ENCODE assay signal across 1 cellular context in the genomic region with DNA sequence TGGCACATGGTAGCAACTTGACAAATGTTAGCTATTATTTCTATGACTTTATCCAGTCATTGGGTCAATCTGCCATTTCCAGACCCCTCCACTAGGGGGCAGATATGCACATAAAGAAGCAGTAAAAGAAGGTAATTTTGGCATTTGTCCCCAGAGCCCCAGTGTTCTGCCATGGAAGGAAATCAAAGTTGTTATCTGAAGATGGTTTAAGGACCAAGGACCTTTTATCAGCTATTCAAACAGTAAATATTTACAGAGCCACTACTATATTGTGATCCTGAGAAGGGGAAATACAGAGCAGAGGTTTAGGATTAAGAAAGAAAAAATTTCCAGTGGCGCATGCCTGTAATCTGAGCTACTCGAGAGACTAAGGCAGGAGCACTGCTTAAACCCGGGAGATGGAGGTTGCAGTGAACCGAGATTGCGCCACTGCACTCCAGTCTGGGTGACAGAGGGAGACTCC.
A peak's percentile ranks its signal among the peaks of the same experiment; 100 is the strongest.
TF ChIP-seq lines count a peak whose summit lies in the region.

No MANE protein-coding gene starts in this region.

TF ChIP-seq in K562, 482 proteins besides CTCF, POLR2A, EP300 and RAD21 (continues in another document):
- 0 out of 2 replicates have a peak, but pooled peaks have one; percentile 23 for TF ChIP-seq ZNF766 (CRISPR knock-in tag; conservative IDR thresholded peaks at IDR 0.05)
- peak; percentile 79 for TF ChIP-seq NFIC (IDR thresholded peaks at IDR 0.05)
- TF ChIP-seq FOXP4 (CRISPR knock-in tag; IDR thresholded peaks at IDR 0.05; ENCODE audit: borderline replicate concordance): no peak
- TF ChIP-seq CTBP1 (IDR thresholded peaks at IDR 0.05; ENCODE audit: borderline replicate concordance): peak; percentile 36; the same call in 1 of the 2 replicates
- no peak for TF ChIP-seq ARID1B (IDR thresholded peaks at IDR 0.05)
- TF ChIP-seq MAZ (CRISPR knock-in tag; conservative IDR thresholded peaks at IDR 0.05 in 1 of 2, IDR thresholded peaks at IDR 0.05 in 1 of 2): peak; percentile 31 to 44; a peak in 1 of 4 replicates
- TF ChIP-seq MCM5 (IDR thresholded peaks at IDR 0.05; ENCODE audit: low read depth): no peak
- no peak for TF ChIP-seq USF2 (CRISPR knock-in tag; IDR thresholded peaks at IDR 0.05)
- no peak for TF ChIP-seq ZNF586 (CRISPR knock-in tag; conservative IDR thresholded peaks at IDR 0.05)
- TF ChIP-seq SRSF1 (IDR thresholded peaks at IDR 0.05; ENCODE audit: low read depth, low read length): no peak
- no peak for TF ChIP-seq KLF1 (tag; IDR thresholded peaks at IDR 0.05)
- TF ChIP-seq ZNF384 (IDR thresholded peaks at IDR 0.05; ENCODE audit: low read depth, low read length): peak; percentile 39; the same call in 1 of the 2 replicates
- TF ChIP-seq ZKSCAN3 (CRISPR knock-in tag; IDR thresholded peaks at IDR 0.05): no peak
- no peak for TF ChIP-seq SNRNP70 (optimal IDR thresholded peaks at IDR 0.05; ENCODE audit: low read depth, low read length)
- no peak for TF ChIP-seq ZNF76 (CRISPR knock-in tag; IDR thresholded peaks at IDR 0.05; ENCODE audit: borderline replicate concordance)
- TF ChIP-seq PHF21A (IDR thresholded peaks at IDR 0.05; ENCODE audit: borderline replicate concordance, low read depth): no peak
- TF ChIP-seq, protein P1, sequence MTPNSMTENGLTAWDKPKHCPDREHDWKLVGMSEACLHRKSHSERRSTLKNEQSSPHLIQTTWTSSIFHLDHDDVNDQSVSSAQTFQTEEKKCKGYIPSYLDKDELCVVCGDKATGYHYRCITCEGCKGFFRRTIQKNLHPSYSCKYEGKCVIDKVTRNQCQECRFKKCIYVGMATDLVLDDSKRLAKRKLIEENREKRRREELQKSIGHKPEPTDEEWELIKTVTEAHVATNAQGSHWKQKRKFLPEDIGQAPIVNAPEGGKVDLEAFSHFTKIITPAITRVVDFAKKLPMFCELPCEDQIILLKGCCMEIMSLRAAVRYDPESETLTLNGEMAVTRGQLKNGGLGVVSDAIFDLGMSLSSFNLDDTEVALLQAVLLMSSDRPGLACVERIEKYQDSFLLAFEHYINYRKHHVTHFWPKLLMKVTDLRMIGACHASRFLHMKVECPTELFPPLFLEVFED (CRISPR knock-in tag; conservative IDR thresholded peaks at IDR 0.05): no peak
- peak; percentile 90 for TF ChIP-seq SMC3 (conservative IDR thresholded peaks at IDR 0.05; ENCODE audit: insufficient read depth, low read depth, low read length)
- peak; percentile 24; the same call in 1 of the 2 replicates for TF ChIP-seq MTA3 (IDR thresholded peaks at IDR 0.05; ENCODE audit: borderline replicate concordance)
- TF ChIP-seq JUND (IDR thresholded peaks at IDR 0.05; ENCODE audit: borderline replicate concordance, low read depth, low read length): no peak
- TF ChIP-seq JUND (tag; IDR thresholded peaks at IDR 0.05; ENCODE audit: borderline replicate concordance, low read depth, low read length): peak; percentile 16; the same call in 1 of the 3 replicates
- TF ChIP-seq, protein P2, sequence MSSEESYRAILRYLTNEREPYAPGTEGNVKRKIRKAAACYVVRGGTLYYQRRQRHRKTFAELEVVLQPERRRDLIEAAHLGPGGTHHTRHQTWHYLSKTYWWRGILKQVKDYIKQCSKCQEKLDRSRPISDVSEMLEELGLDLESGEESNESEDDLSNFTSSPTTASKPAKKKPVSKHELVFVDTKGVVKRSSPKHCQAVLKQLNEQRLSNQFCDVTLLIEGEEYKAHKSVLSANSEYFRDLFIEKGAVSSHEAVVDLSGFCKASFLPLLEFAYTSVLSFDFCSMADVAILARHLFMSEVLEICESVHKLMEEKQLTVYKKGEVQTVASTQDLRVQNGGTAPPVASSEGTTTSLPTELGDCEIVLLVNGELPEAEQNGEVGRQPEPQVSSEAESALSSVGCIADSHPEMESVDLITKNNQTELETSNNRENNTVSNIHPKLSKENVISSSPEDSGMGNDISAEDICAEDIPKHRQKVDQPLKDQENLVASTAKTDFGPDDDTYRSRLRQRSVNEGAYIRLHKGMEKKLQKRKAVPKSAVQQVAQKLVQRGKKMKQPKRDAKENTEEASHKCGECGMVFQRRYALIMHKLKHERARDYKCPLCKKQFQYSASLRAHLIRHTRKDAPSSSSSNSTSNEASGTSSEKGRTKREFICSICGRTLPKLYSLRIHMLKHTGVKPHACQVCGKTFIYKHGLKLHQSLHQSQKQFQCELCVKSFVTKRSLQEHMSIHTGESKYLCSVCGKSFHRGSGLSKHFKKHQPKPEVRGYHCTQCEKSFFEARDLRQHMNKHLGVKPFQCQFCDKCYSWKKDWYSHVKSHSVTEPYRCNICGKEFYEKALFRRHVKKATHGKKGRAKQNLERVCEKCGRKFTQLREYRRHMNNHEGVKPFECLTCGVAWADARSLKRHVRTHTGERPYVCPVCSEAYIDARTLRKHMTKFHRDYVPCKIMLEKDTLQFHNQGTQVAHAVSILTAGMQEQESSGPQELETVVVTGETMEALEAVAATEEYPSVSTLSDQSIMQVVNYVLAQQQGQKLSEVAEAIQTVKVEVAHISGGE (CRISPR knock-in tag; IDR thresholded peaks at IDR 0.05): no peak
- TF ChIP-seq LCOR (CRISPR knock-in tag; IDR thresholded peaks at IDR 0.05): peak; percentile 58; the same call in 1 of the 2 replicates
- TF ChIP-seq ARNT (IDR thresholded peaks at IDR 0.05): no peak
- TF ChIP-seq CTCFL (IDR thresholded peaks at IDR 0.05; ENCODE audit: borderline replicate concordance, insufficient read depth, low read depth, low read length, poor library complexity, severe bottlenecking): peak; percentile 45
- TF ChIP-seq FOXA3 (CRISPR knock-in tag; conservative IDR thresholded peaks at IDR 0.05 in 1 of 2, IDR thresholded peaks at IDR 0.05 in 1 of 2): peak in 1 of 2 experiments; percentile 66; a peak in 1 of 4 replicates
- no peak for TF ChIP-seq ZKSCAN1 (IDR thresholded peaks at IDR 0.05; ENCODE audit: low read depth, low read length)
- TF ChIP-seq ZNF561 (CRISPR knock-in tag; conservative IDR thresholded peaks at IDR 0.05): no peak
- no peak for TF ChIP-seq RBM17 (IDR thresholded peaks at IDR 0.05; ENCODE audit: borderline replicate concordance, low read depth, low read length)
- TF ChIP-seq DEAF1 (CRISPR knock-in tag; IDR thresholded peaks at IDR 0.05): peak; percentile 75
- no peak for TF ChIP-seq SRSF3 (IDR thresholded peaks at IDR 0.05; ENCODE audit: insufficient read depth, low read length)
- TF ChIP-seq FOXK2 (conservative IDR thresholded peaks at IDR 0.05 in 1 of 2, IDR thresholded peaks at IDR 0.05 in 1 of 2; ENCODE audit: low read depth in 2 of 2): no peak
- peak; percentile 35 for TF ChIP-seq SOX6 (IDR thresholded peaks at IDR 0.05)
- no peak for TF ChIP-seq HMG20B (CRISPR knock-in tag; IDR thresholded peaks at IDR 0.05)
- no peak for TF ChIP-seq GTF2B (IDR thresholded peaks at IDR 0.05; ENCODE audit: extremely low read depth, insufficient read length)
- TF ChIP-seq MED1 (CRISPR knock-in tag; IDR thresholded peaks at IDR 0.05; ENCODE audit: borderline replicate concordance): no peak
- TF ChIP-seq RCOR1 (IDR thresholded peaks at IDR 0.05; ENCODE audit: borderline replicate concordance in 1 of 2, low read depth in 2 of 2, low read length in 2 of 2): peak in 1 of 2 experiments; percentile 81; a peak in 2 of 4 replicates
- no peak for TF ChIP-seq ADNP (tag; IDR thresholded peaks at IDR 0.05)
- TF ChIP-seq ZNF79 (CRISPR knock-in tag; IDR thresholded peaks at IDR 0.05; ENCODE audit: low read depth): no peak
- TF ChIP-seq KLF16 (IDR thresholded peaks at IDR 0.05): 0 out of 2 replicates have a peak, but pooled peaks have one; percentile 5
- TF ChIP-seq KLF13 (tag; IDR thresholded peaks at IDR 0.05; ENCODE audit: borderline replicate concordance, low read depth): no peak
- no peak for TF ChIP-seq GABPA (tag; conservative IDR thresholded peaks at IDR 0.05; ENCODE audit: low read depth)
- peak; percentile 13; the same call in 1 of the 2 replicates for TF ChIP-seq CREM (IDR thresholded peaks at IDR 0.05; ENCODE audit: low read depth)
- TF ChIP-seq, protein P3, sequence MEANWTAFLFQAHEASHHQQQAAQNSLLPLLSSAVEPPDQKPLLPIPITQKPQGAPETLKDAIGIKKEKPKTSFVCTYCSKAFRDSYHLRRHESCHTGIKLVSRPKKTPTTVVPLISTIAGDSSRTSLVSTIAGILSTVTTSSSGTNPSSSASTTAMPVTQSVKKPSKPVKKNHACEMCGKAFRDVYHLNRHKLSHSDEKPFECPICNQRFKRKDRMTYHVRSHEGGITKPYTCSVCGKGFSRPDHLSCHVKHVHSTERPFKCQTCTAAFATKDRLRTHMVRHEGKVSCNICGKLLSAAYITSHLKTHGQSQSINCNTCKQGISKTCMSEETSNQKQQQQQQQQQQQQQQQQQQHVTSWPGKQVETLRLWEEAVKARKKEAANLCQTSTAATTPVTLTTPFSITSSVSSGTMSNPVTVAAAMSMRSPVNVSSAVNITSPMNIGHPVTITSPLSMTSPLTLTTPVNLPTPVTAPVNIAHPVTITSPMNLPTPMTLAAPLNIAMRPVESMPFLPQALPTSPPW (CRISPR knock-in tag; IDR thresholded peaks at IDR 0.05): peak; percentile 37; the same call in 1 of the 2 replicates
- 0 out of 2 replicates have a peak, but pooled peaks have one; percentile 23 for TF ChIP-seq ATF7 (IDR thresholded peaks at IDR 0.05)
- peak; percentile 80 to 83 for TF ChIP-seq KDM1A (IDR thresholded peaks at IDR 0.05)
- TF ChIP-seq, protein P4, sequence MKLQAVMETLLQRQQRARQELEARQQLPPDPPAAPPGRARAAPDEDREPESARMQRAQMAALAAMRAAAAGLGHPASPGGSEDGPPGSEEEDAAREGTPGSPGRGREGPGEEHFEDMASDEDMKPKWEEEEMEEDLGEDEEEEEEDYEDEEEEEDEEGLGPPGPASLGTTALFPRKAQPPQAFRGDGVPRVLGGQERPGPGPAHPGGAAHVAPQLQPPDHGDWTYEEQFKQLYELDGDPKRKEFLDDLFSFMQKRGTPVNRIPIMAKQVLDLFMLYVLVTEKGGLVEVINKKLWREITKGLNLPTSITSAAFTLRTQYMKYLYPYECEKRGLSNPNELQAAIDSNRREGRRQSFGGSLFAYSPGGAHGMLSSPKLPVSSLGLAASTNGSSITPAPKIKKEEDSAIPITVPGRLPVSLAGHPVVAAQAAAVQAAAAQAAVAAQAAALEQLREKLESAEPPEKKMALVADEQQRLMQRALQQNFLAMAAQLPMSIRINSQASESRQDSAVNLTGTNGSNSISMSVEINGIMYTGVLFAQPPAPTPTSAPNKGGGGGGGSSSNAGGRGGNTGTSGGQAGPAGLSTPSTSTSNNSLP (IDR thresholded peaks at IDR 0.05; ENCODE audit: borderline replicate concordance, low read depth, low read length): peak; percentile 74; the same call in 1 of the 2 replicates
- no peak for TF ChIP-seq HCFC1 (IDR thresholded peaks at IDR 0.05; ENCODE audit: low read depth, low read length)
- TF ChIP-seq ATF1 (CRISPR knock-in tag; IDR thresholded peaks at IDR 0.05): no peak
- 0 out of 2 replicates have a peak, but pooled peaks have one; percentile 25 for TF ChIP-seq ATF1 (tag; IDR thresholded peaks at IDR 0.05)
- TF ChIP-seq ZNF764 (CRISPR knock-in tag; IDR thresholded peaks at IDR 0.05; ENCODE audit: low read depth): no peak
- TF ChIP-seq HDAC1 (IDR thresholded peaks at IDR 0.05): 0 out of 4 replicates have a peak, but pooled peaks of 1 of the 2 experiments have one; percentile 18
- TF ChIP-seq CBFB (CRISPR knock-in tag; IDR thresholded peaks at IDR 0.05): no peak
